ENCODE assay signal across 14 cellular contexts in the genomic region with DNA sequence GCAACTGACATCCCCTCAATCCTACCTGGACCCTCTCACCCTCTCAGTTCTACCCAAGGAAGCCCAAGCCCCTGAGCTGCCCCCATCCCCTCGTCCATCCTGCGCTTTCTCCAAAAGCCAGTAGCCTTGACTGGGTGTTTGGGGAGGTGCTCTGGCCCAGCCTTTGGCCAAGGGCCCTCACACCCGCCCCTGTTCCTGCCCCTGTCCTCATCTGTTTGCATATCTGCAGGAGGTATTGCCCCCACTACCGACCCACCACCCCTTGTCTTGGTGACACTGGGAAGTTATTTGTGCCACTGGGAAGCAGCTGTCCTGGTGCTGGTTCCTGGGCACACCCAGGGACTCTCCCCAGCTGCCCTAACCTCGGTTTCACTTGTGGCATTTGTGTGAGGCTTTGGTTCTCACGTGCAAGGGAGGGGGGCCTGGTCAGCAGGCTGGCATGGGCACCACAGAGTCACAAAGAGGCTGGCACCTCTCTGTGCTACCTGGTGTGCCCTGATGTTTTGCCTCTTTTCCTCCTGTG.
DNase-seq lines count a peak whose midpoint lies in the region; ATAC-seq and TF ChIP-seq lines count a peak whose summit lies in the region.
"Had no signal": no experiment of that assay in that cellular context is flagged by ENCODE, and none has a peak within 500 bp of the region (broad histone marks: within the 10 kb centered on the region; RNA-seq: fewer than 3 reads in every experiment).

No MANE protein-coding gene starts in this region.

- ATAC-seq in WTC11 (no peak), aorta (ENCODE audit: low FRiP score) (peak; percentile 1), HG03095 (IDR thresholded peaks at IDR 0.05; ENCODE audit: unreplicated experiment) (no peak)

- H3K36me3 ChIP-seq in breast epithelium = no peaks in the 10 kb centered on the region
- H3K36me3 ChIP-seq in aorta (ENCODE audit: control insufficient read depth in 1 of 2, insufficient read depth in 2 of 2, low read length in 1 of 2) = no peaks in the 10 kb centered on the region
- H3K36me3 ChIP-seq: SJCRH30, upper lobe of left lung had no signal

- intact Hi-C loops in MCF 10A (cut with micrococcal nuclease) = loop anchor here (1.0 to 5.0 kb wide), 3 partner anchors 189 to 703 kb away; no protein-coding TSS in a partner anchor
- intact Hi-C loops in breast epithelium (cut with DNase I; ENCODE audit: low total_unique reads) = no loop called here
- intact Hi-C loops in aorta (cut with DNase I) = loop anchor here (1.0 to 10.0 kb wide), 5 partner anchors 265 to 912 kb away; no protein-coding TSS in a partner anchor

- H3K27me3 ChIP-seq in breast epithelium (no peaks in the 10 kb centered on the region), aorta (ENCODE audit: control insufficient read depth in 1 of 2, insufficient read depth in 2 of 2, low read length in 1 of 2) (no peaks in the 10 kb centered on the region)
- H3K27me3 ChIP-seq: upper lobe of left lung had no signal

- DNase-seq in MCF 10A (ENCODE audit: unreplicated experiment) = no peak
- DNase-seq in breast epithelium (ENCODE audit: low spot score in 2 of 2) = no peak
- DNase-seq in WTC11 (ENCODE audit: low spot score) = no peak
- DNase-seq in mesothelial cell of epicardium (ENCODE audit: low spot score in 2 of 2, unreplicated experiment in 2 of 2) = no peak
- DNase-seq in aorta = no peak
- no peak for DNase-seq in A172 (ENCODE audit: low spot score)
- no peak for DNase-seq in NCI-H82 treated with DMSO at 0.1 percent for 48 hours (lab: John Stamatoyannopoulos, UW; ENCODE audit: unreplicated experiment)
- DNase-seq: activated T-cell treated with anti-CD3 and anti-CD28 coated beads, Interleukin-2, amount 50 U/mL, for 1 hour; glutamatergic neuron; occipital lobe; SJCRH30; stimulated activated CD4-positive, alpha-beta T cell treated with anti-CD3 and anti-CD28 coated beads, Interleukin-4, amount 100 ng/mL, for 4 hours had no signal

- peaks cover 7% of the 10 kb centered on the region for H3K4me1 Mint-ChIP-seq in MCF 10A (ENCODE audit: insufficient read depth, unreplicated experiment)
- peaks cover 30% of the 10 kb centered on the region for H3K4me1 Mint-ChIP-seq in WTC11
- H3K4me1 Mint-ChIP-seq in mesothelial cell of epicardium = peaks cover 20% of the 10 kb centered on the region

- H3K27ac ChIP-seq in breast epithelium (no peak overlapping the region), aorta (ENCODE audit: low read depth in 1 of 2, low read length in 2 of 2) (no peak overlapping the region)
- H3K27ac ChIP-seq: SJCRH30 had no signal

- no peaks in the 10 kb centered on the region for H3K9me3 ChIP-seq in breast epithelium
- no peaks in the 10 kb centered on the region for H3K9me3 ChIP-seq in aorta (ENCODE audit: control insufficient read depth, low read length)
- H3K9me3 ChIP-seq: SJCRH30, upper lobe of left lung had no signal

- TF ChIP-seq CTCF in MCF 10A (IDR thresholded peaks at IDR 0.05; ENCODE audit: unreplicated experiment) = no peak
- no peak for TF ChIP-seq CTCF in breast epithelium (IDR thresholded peaks at IDR 0.05)
- no peak for TF ChIP-seq CTCF in WTC11 (IDR thresholded peaks at IDR 0.05)
- no peak for TF ChIP-seq CTCF in mesothelial cell of epicardium (IDR thresholded peaks at IDR 0.05; ENCODE audit: unreplicated experiment)

- H3K4me1 ChIP-seq in breast epithelium (peaks cover 0 to 8% of the 10 kb centered on the region in 2 donors), aorta (ENCODE audit: control insufficient read depth in 1 of 2, insufficient read depth in 2 of 2, low read length in 2 of 2) (no peaks in the 10 kb centered on the region)

- CTCF ChIA-PET in MCF 10A (lab: Yijun Ruan, JAX) (interaction anchor here (0.7 to 1.7 kb wide), 13 partner anchors 7 to 704 kb away, joined by 3 to 10 read pairs (median 3); no protein-coding TSS in a partner anchor), WTC11 (lab: Charles Lee) (interaction anchor here (0.7 to 1.5 kb wide), 3 partner anchors 37 to 263 kb away, joined by 3 to 5 read pairs (median 4); no protein-coding TSS in a partner anchor)

- H3K4me3 Mint-ChIP-seq in MCF 10A (ENCODE audit: unreplicated experiment) = peak overlapping the region; percentile 74
- peak overlapping the region; percentile 58; the same call in 1 of the 2 replicates for H3K4me3 Mint-ChIP-seq in WTC11
- H3K4me3 Mint-ChIP-seq in mesothelial cell of epicardium = peak overlapping the region; percentile 59

- TF ChIP-seq POLR2A in breast epithelium (IDR thresholded peaks at IDR 0.05) = no peak

- H3K27ac Mint-ChIP-seq in MCF 10A (ENCODE audit: low read depth, unreplicated experiment) (peak overlapping the region; percentile 15), WTC11 (no peak overlapping the region), mesothelial cell of epicardium (no peak overlapping the region)

- 62 to 63% methylated on average over 6 of the region's 6 CpGs for WGBS in aorta, 2 donors

- POLR2A ChIA-PET in MCF 10A (lab: Yijun Ruan, JAX) = interaction anchor here (0.5 to 3.4 kb wide), 12 partner anchors 20 to 704 kb away, joined by 3 to 30 read pairs (median 3); no protein-coding TSS in a partner anchor
- POLR2A ChIA-PET in WTC11 (lab: Charles Lee) = no interaction called here

- BruUV-seq in MCF 10A (replicated peaks; lab: Mats Ljungman, UMichigan) = no TSS peak

- H3K9me3 Mint-ChIP-seq in MCF 10A (ENCODE audit: unreplicated experiment) = peaks cover 7% of the 10 kb centered on the region
- peaks cover 7% of the 10 kb centered on the region for H3K9me3 Mint-ChIP-seq in WTC11
- no peaks in the 10 kb centered on the region for H3K9me3 Mint-ChIP-seq in mesothelial cell of epicardium

- no peaks in the 10 kb centered on the region for H3K27me3 Mint-ChIP-seq in MCF 10A (ENCODE audit: insufficient read depth, unreplicated experiment)
- H3K27me3 Mint-ChIP-seq in WTC11 (ENCODE audit: low read depth) = peaks cover 14% of the 10 kb centered on the region
- peaks cover 13% of the 10 kb centered on the region for H3K27me3 Mint-ChIP-seq in mesothelial cell of epicardium (ENCODE audit: low read depth)

- H3K4me3 ChIP-seq in breast epithelium (no peak overlapping the region), aorta (ENCODE audit: low read length in 2 of 2) (no peak overlapping the region)

- H3K36me3 Mint-ChIP-seq in MCF 10A (ENCODE audit: insufficient read depth, unreplicated experiment) (no peaks in the 10 kb centered on the region), WTC11 (peaks cover 6% of the 10 kb centered on the region), mesothelial cell of epicardium (peaks cover 2% of the 10 kb centered on the region)

TF ChIP-seq in WTC11, 78 proteins besides CTCF, POLR2A, EP300 and RAD21 (continues in another document):
- TF ChIP-seq, protein P1, sequence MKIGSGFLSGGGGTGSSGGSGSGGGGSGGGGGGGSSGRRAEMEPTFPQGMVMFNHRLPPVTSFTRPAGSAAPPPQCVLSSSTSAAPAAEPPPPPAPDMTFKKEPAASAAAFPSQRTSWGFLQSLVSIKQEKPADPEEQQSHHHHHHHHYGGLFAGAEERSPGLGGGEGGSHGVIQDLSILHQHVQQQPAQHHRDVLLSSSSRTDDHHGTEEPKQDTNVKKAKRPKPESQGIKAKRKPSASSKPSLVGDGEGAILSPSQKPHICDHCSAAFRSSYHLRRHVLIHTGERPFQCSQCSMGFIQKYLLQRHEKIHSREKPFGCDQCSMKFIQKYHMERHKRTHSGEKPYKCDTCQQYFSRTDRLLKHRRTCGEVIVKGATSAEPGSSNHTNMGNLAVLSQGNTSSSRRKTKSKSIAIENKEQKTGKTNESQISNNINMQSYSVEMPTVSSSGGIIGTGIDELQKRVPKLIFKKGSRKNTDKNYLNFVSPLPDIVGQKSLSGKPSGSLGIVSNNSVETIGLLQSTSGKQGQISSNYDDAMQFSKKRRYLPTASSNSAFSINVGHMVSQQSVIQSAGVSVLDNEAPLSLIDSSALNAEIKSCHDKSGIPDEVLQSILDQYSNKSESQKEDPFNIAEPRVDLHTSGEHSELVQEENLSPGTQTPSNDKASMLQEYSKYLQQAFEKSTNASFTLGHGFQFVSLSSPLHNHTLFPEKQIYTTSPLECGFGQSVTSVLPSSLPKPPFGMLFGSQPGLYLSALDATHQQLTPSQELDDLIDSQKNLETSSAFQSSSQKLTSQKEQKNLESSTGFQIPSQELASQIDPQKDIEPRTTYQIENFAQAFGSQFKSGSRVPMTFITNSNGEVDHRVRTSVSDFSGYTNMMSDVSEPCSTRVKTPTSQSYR (CRISPR knock-in tag; IDR thresholded peaks at IDR 0.05) = no peak
- TF ChIP-seq AFF4 (CRISPR knock-in tag; IDR thresholded peaks at IDR 0.05; ENCODE audit: borderline replicate concordance) = no peak
- TF ChIP-seq OVOL2 (CRISPR knock-in tag; IDR thresholded peaks at IDR 0.05; ENCODE audit: borderline replicate concordance) = no peak
- no peak for TF ChIP-seq HMGA2 (CRISPR knock-in tag; IDR thresholded peaks at IDR 0.05)
